In genomic region chr5:167393328-167393727, GRCh38 we compare ENCODE assay signal across 22 cellular contexts.
A peak's percentile ranks its signal among the peaks of the same experiment; 100 is the strongest.
DNase-seq lines count a peak whose midpoint lies in the region; ATAC-seq and TF ChIP-seq lines count a peak whose summit lies in the region.
"Had no signal": no experiment of that assay in that cellular context is flagged by ENCODE, and none has a peak within 500 bp of the region (broad histone marks: within the 10 kb centered on the region; RNA-seq: fewer than 3 reads in every experiment).

No MANE protein-coding gene starts in this region.

- no peaks in the 10 kb centered on the region for H3K27me3 Mint-ChIP-seq in GM23338 (ENCODE audit: insufficient read depth, low read depth, poor library complexity)
- peaks cover 28% of the 10 kb centered on the region for H3K27me3 Mint-ChIP-seq in chondrocyte (ENCODE audit: low read depth)
- H3K27me3 Mint-ChIP-seq: CD4-positive, alpha-beta memory T cell; CD8-positive, alpha-beta memory T cell had no signal

- H3K9me3 Mint-ChIP-seq in GM23338 (no peaks in the 10 kb centered on the region), chondrocyte (ENCODE audit: low read depth) (no peaks in the 10 kb centered on the region)

- H3K9me2 ChIP-seq in GM23338 (ENCODE audit: insufficient read depth): no peaks in the 10 kb centered on the region

- intact Hi-C loops in left colon (cut with DNase I, micrococcal nuclease): no loop called here

- H3K4me1 Mint-ChIP-seq in GM23338 (peaks cover 15% of the 10 kb centered on the region), chondrocyte (ENCODE audit: low read depth) (peaks cover 6% of the 10 kb centered on the region)
- H3K4me1 Mint-ChIP-seq: CD4-positive, alpha-beta memory T cell; CD8-positive, alpha-beta memory T cell had no signal

- no peaks in the 10 kb centered on the region for H3K27me3 ChIP-seq in BLaER1
- H3K27me3 ChIP-seq in GM23338 (ENCODE audit: insufficient read depth): no peaks in the 10 kb centered on the region
- H3K27me3 ChIP-seq: BLaER1 treated with 17β-estradiol and CSF1 and Interleukin-3, amounts not matched to agents 10 nM and 100 nM had no signal

- no peak overlapping the region for H3K9ac ChIP-seq in BLaER1
- H3K9ac ChIP-seq: BLaER1 treated with 17β-estradiol and CSF1 and Interleukin-3, amounts not matched to agents 10 nM and 100 nM had no signal

- H3K36me3 Mint-ChIP-seq in GM23338 (ENCODE audit: low read depth) (no peaks in the 10 kb centered on the region), chondrocyte (ENCODE audit: low read depth) (no peaks in the 10 kb centered on the region)
- H3K36me3 Mint-ChIP-seq: CD4-positive, alpha-beta memory T cell had no signal

- no peak for ATAC-seq in GM23338
- peak; percentile 81 for ATAC-seq in left colon
- no peak for ATAC-seq in HG03095 (IDR thresholded peaks at IDR 0.05; ENCODE audit: unreplicated experiment)
- ATAC-seq: GM12878 had no signal

- H3K4me1 ChIP-seq in BLaER1 (peaks cover 6% of the 10 kb centered on the region; the same call in 1 of the 2 replicates), GM23338 (ENCODE audit: insufficient read depth) (no peaks in the 10 kb centered on the region; the same call in 1 of the 2 replicates)
- H3K4me1 ChIP-seq: BE2C had no signal

- H3K27ac ChIP-seq in BLaER1 (no peak overlapping the region), GM23338 (ENCODE audit: low read depth) (no peak overlapping the region)
- H3K27ac ChIP-seq: BLaER1 treated with 17β-estradiol and CSF1 and Interleukin-3, amounts not matched to agents 10 nM and 100 nM; C4-2B had no signal

- H3F3A ChIP-seq in GM23338 (replicated peaks; ENCODE audit: low read depth): no peaks in the 10 kb centered on the region

- H3K27ac Mint-ChIP-seq in GM23338: no peak overlapping the region
- H3K27ac Mint-ChIP-seq in chondrocyte (ENCODE audit: unreplicated experiment): no peak overlapping the region
- H3K27ac Mint-ChIP-seq: CD4-positive, alpha-beta memory T cell; CD8-positive, alpha-beta memory T cell had no signal

- H3K4me3 Mint-ChIP-seq in GM23338: no peak overlapping the region
- no peak overlapping the region for H3K4me3 Mint-ChIP-seq in chondrocyte (ENCODE audit: unreplicated experiment)
- H3K4me3 Mint-ChIP-seq: CD4-positive, alpha-beta memory T cell; CD8-positive, alpha-beta memory T cell had no signal

- H3K79me2 ChIP-seq in GM23338 (replicated peaks; ENCODE audit: insufficient read depth): no peaks in the 10 kb centered on the region

- H3K9me3 ChIP-seq in BLaER1: peaks cover 11% of the 10 kb centered on the region; the same call in 1 of the 2 replicates
- H3K9me3 ChIP-seq: BE2C had no signal

- peak overlapping the region; percentile 58 for H2AFZ ChIP-seq in GM23338

- DNase-seq in GM23338 (ENCODE audit: low spot score) (no peak), left colon (no peak), medulla oblongata (ENCODE audit: extremely low spot score) (no peak), chondrocyte (ENCODE audit: low spot score) (no peak)
- DNase-seq: 8988T; ACHN; BE2C; CD4-positive, alpha-beta memory T cell; CD8-positive, alpha-beta memory T cell; COR-L47; DMS 273 treated with DMSO at 0.1 percent for 48 hours; DMS153; DMS53; DMS79; DND-41; EL; GDM1 had no signal

- TF ChIP-seq CTCF in GM23338 (conservative IDR thresholded peaks at IDR 0.05; ENCODE audit: low read depth in 2 of 2): no peak
- TF ChIP-seq CTCF in chondrocyte (IDR thresholded peaks at IDR 0.05): no peak

- no peaks in the 10 kb centered on the region for H4K20me1 ChIP-seq in BLaER1
- H4K20me1 ChIP-seq in GM23338 (replicated peaks; ENCODE audit: insufficient read depth): no peaks in the 10 kb centered on the region
- H4K20me1 ChIP-seq: BLaER1 treated with 17β-estradiol and CSF1 and Interleukin-3, amounts not matched to agents 10 nM and 100 nM had no signal

- H3K36me3 ChIP-seq in BLaER1 (no peaks in the 10 kb centered on the region), GM23338 (ENCODE audit: insufficient read depth) (no peaks in the 10 kb centered on the region)
- H3K36me3 ChIP-seq: BE2C; BLaER1 treated with 17β-estradiol and CSF1 and Interleukin-3, amounts not matched to agents 10 nM and 100 nM had no signal

- H3K4me3 ChIP-seq in BLaER1 (no peak overlapping the region), GM23338 (no peak overlapping the region)
- H3K4me3 ChIP-seq: BLaER1 treated with 17β-estradiol and CSF1 and Interleukin-3, amounts not matched to agents 10 nM and 100 nM; GM12878 had no signal

- H3K4me2 ChIP-seq in BLaER1 (0 out of 2 replicates have a peak overlapping the region, but pooled peaks have one; percentile 8), GM23338 (no peak overlapping the region)
- H3K4me2 ChIP-seq: BLaER1 treated with 17β-estradiol and CSF1 and Interleukin-3, amounts not matched to agents 10 nM and 100 nM had no signal

TF ChIP-seq in GM23338, 12 proteins besides CTCF, POLR2A, EP300 and RAD21 (continues in another document):
- TF ChIP-seq EZH2 (IDR thresholded peaks at IDR 0.05; ENCODE audit: low read depth, unreplicated experiment): no peak
- TF ChIP-seq ZNF462 (CRISPR knock-in tag; IDR thresholded peaks at IDR 0.05): no peak
